In the genomic region with DNA sequence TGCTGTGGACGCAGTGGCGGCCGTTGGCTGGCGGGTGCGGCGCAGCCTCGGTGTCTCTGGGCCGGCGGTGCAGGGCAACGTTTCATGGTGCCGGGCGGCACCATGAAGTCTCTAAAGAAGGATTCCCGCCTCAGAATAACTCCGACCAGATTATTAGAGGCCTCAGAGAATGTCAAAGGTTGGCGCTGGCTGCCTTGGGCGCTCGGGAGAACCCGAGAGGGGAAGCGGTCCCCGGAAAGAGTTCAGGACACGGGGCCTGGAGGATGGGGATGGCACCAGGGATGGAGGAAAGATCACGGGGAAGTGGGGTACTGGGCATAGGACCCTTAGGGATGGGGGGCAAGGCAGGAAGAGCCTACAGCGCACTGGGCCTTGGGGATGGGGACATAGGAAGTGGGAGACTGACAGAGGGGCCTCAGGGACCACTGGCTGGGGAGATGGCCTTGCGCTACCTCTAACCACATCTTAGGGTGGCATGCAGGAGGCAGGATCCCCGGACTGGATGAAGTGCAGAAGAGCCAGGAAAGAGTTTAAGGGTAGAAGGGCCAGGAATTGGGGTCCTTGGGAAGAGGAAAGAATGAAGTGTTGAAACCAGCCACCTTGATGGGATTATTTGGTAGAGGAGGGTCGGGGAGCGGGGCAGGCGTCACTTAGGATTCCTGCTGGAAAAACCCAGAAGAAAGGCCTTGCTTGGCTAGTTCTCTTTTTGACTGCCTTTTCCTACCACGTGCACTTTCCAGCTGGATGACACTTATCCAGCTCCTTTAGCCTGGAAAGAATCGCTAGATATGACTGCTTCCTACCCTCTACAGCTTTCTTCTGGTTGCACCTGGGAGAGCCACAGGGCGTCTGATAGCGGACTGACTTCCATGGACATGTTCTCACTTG, we compare ENCODE assay signal across 8 cellular contexts. TPM values are rescaled to one million over a fixed set of nuclear protein-coding genes. Genes with fewer than 3 reads are reported as not detected.
DNase-seq lines count a peak whose midpoint lies in the region; ATAC-seq and TF ChIP-seq lines count a peak whose summit lies in the region.

No MANE protein-coding gene starts in this region.

- peak overlapping the region; percentile 99 for H2AFZ ChIP-seq in SK-N-SH (ENCODE audit: low read depth)

- ATAC-seq in HG02884 (IDR thresholded peaks at IDR 0.05; ENCODE audit: unreplicated experiment) (no peak), HG03159 (IDR thresholded peaks at IDR 0.05; ENCODE audit: unreplicated experiment) (no peak)

- POLR2A ChIA-PET in SK-N-SH (lab: Yijun Ruan, JAX), result interaction anchor here (0.6 kb wide), 1 partner anchor 257 kb away, joined by 3 read pairs; no protein-coding TSS in a partner anchor

- H3K9ac ChIP-seq in SK-N-SH, result peak overlapping the region; percentile 63

- H3K9me2 ChIP-seq in DOHH2 (replicated peaks; ENCODE audit: control insufficient read depth, low read length) (no peaks in the 10 kb centered on the region), SK-N-SH (no peaks in the 10 kb centered on the region)

- TF ChIP-seq POLR2A in prostate gland (IDR thresholded peaks at IDR 0.05), result no peak

- peaks cover 6% of the 10 kb centered on the region for H3F3A ChIP-seq in DOHH2 (ENCODE audit: control insufficient read depth, insufficient read depth)
- H3F3A ChIP-seq in SK-N-SH (replicated peaks; ENCODE audit: insufficient read depth), result no peaks in the 10 kb centered on the region

- H3K4me3 ChIP-seq in DOHH2 (ENCODE audit: low read length) (peak overlapping the region; percentile 79), SK-N-SH (ENCODE audit: low read depth in 2 of 2, low read length in 1 of 2) (peak overlapping the region; percentile 62 to 65), fibroblast of the aortic adventitia (ENCODE audit: low read depth, low read length) (peak overlapping the region; percentile 58), prostate gland (peak overlapping the region; percentile 53 to 59)

- DNase-seq in SK-N-SH (no peak), fibroblast of the aortic adventitia (ENCODE audit: low read depth) (peak; percentile 24), prostate gland (ENCODE audit: low spot score) (no peak), NCI-H774 (lab: John Stamatoyannopoulos, UW) (no peak), NCI-H2227 treated with DMSO at 0.1 percent for 48 hours (lab: John Stamatoyannopoulos, UW) (no peak)

- peak overlapping the region; percentile 83 for H3K4me2 ChIP-seq in DOHH2 (ENCODE audit: low read length)
- peak overlapping the region; percentile 73 for H3K4me2 ChIP-seq in SK-N-SH

- 28% methylated on average over 32 of the region's 32 CpGs for WGBS in SK-N-SH (ENCODE audit: low lambda C conversion rate)
- WGBS in prostate gland, result 42% methylated on average over 26 of the region's 32 CpGs

- H3K4me1 ChIP-seq in DOHH2 (ENCODE audit: control insufficient read depth, low read length) (peaks cover 50% of the 10 kb centered on the region), SK-N-SH (ENCODE audit: control insufficient read depth in 1 of 2, insufficient read depth in 2 of 2, low read depth in 1 of 2, low read length in 1 of 2) (peaks cover 0 to 14% of the 10 kb centered on the region in 2 experiments; a peak in 1 of 4 replicates), prostate gland (replicated peaks) (no peaks in the 10 kb centered on the region)

- no peaks in the 10 kb centered on the region for H4K20me1 ChIP-seq in DOHH2 (ENCODE audit: control insufficient read depth, insufficient read depth, low read depth, low read length)
- no peaks in the 10 kb centered on the region for H4K20me1 ChIP-seq in SK-N-SH (ENCODE audit: insufficient read depth)

- no peak for TF ChIP-seq RAD21 in SK-N-SH (IDR thresholded peaks at IDR 0.05; ENCODE audit: low read length)

- CTCF ChIA-PET in SK-N-SH (lab: Yijun Ruan, JAX), result interaction anchor here (0.8 to 1.4 kb wide), 8 partner anchors 8 to 309 kb away, joined by 3 to 10 read pairs (median 4); no protein-coding TSS in a partner anchor

- H3K27ac ChIP-seq in DOHH2 (ENCODE audit: low read depth, low read length) (0 out of 2 replicates have a peak overlapping the region, but pooled peaks have one; percentile 16), SK-N-SH (ENCODE audit: low read depth in 2 of 2, low read length in 1 of 2) (peak overlapping the region; percentile 22 to 48; a peak in 3 of 4 replicates), prostate gland (peak overlapping the region; percentile 77 to 85)

- H3K36me3 ChIP-seq in DOHH2 (ENCODE audit: control insufficient read depth, low read length) (no peaks in the 10 kb centered on the region), SK-N-SH (replicated peaks in 1 of 2; ENCODE audit: control insufficient read depth in 1 of 2, insufficient read depth in 2 of 2, low read length in 1 of 2) (no peaks in the 10 kb centered on the region), prostate gland (no peaks in the 10 kb centered on the region)

- intact Hi-C loops in prostate gland (cut with DNase I), result no loop called here

- TF ChIP-seq CTCF in DOHH2 (IDR thresholded peaks at IDR 0.05; ENCODE audit: low read depth, low read length, poor library complexity, severe bottlenecking) (peak; percentile 44), SK-N-SH (IDR thresholded peaks at IDR 0.05) (peak; percentile 39; the same call in 1 of the 2 replicates), fibroblast of the aortic adventitia (IDR thresholded peaks at IDR 0.05; ENCODE audit: insufficient read depth, low read length) (no peak), prostate gland (IDR thresholded peaks at IDR 0.05) (peak in 1 of 4 experiments; percentile 3)

- TF ChIP-seq EP300 in SK-N-SH (IDR thresholded peaks at IDR 0.05; ENCODE audit: borderline replicate concordance in 1 of 2, low read depth in 1 of 2, low read length in 1 of 2), result no peak

- H3K27me3 ChIP-seq in DOHH2 (ENCODE audit: control insufficient read depth, low read length), result no peaks in the 10 kb centered on the region
- H3K27me3 ChIP-seq in SK-N-SH (ENCODE audit: insufficient read depth), result no peaks in the 10 kb centered on the region
- H3K27me3 ChIP-seq in prostate gland (replicated peaks; ENCODE audit: insufficient read depth), result no peaks in the 10 kb centered on the region

- H3K9me3 ChIP-seq in DOHH2 (ENCODE audit: control insufficient read depth, insufficient read depth, low read length) (no peaks in the 10 kb centered on the region), SK-N-SH (no peaks in the 10 kb centered on the region), prostate gland (no peaks in the 10 kb centered on the region)

- H3K79me2 ChIP-seq in DOHH2 (ENCODE audit: control insufficient read depth, low read length) (peaks cover 4% of the 10 kb centered on the region; the same call in 1 of the 2 replicates), SK-N-SH (ENCODE audit: insufficient read depth) (no peaks in the 10 kb centered on the region)

TF ChIP-seq in SK-N-SH, 30 proteins besides CTCF, POLR2A, EP300 and RAD21 (continues in another document):
- TF ChIP-seq RCOR1 (IDR thresholded peaks at IDR 0.05; ENCODE audit: low read length) (peak; percentile 42; the same call in 1 of the 2 replicates), FOSL2 (IDR thresholded peaks at IDR 0.05; ENCODE audit: borderline replicate concordance, low read depth) (no peak), YY1 (IDR thresholded peaks at IDR 0.05; ENCODE audit: low read depth) (0 out of 2 replicates have a peak, but pooled peaks have one; percentile 26)

RNA-seq across cellular contexts. Expression of a gene that starts 0.6 kb away (rescaled TPM):
- 2.4 and 4.4 TPM in 2 replicates for polyA plus RNA-seq in SK-N-SH (2012; rRNA removed)
- polyA plus RNA-seq in SK-N-SH (2012; cell fraction: cytosol; rRNA removed), result 1.8 and 1.9 TPM in 2 replicates
- polyA plus RNA-seq in SK-N-SH (2012; cell fraction: nucleus; rRNA removed), result 17.3 and 17.7 TPM in 2 replicates
- total RNA-seq in fibroblast of the aortic adventitia (ENCODE audit: low replicate concordance), result 0.99 and 1.7 TPM in 2 replicates
- 10 to 100 TPM in 1 of 2 donors, under 1 TPM in 1; 0.14 to 12.6 TPM for total RNA-seq in prostate gland

RNA-seq across cellular contexts. Expression of a gene that starts 23.7 kb away (rescaled TPM):
- 0.05 and 0.06 TPM in 2 replicates for polyA plus RNA-seq in SK-N-SH (2012; rRNA removed)
- 0.03 and 0.12 TPM in 2 replicates for polyA plus RNA-seq in SK-N-SH (2012; cell fraction: cytosol; rRNA removed)
- 0.15 and 0.46 TPM in 2 replicates for polyA plus RNA-seq in SK-N-SH (2012; cell fraction: nucleus; rRNA removed)
- total RNA-seq in fibroblast of the aortic adventitia (ENCODE audit: low replicate concordance) (not detected in 2 replicates), prostate gland (100 to 1,000 TPM in 1 of 2 donors, 10 to 100 TPM in 1; 60.8 to 108 TPM)

RNA-seq across cellular contexts. Expression of a gene that starts 30.2 kb away (rescaled TPM):
- 44.7 and 58.9 TPM in 2 replicates for polyA plus RNA-seq in SK-N-SH (2012; rRNA removed)
- 27.0 and 35.4 TPM in 2 replicates for polyA plus RNA-seq in SK-N-SH (2012; cell fraction: cytosol; rRNA removed)
- 171 and 180 TPM in 2 replicates for polyA plus RNA-seq in SK-N-SH (2012; cell fraction: nucleus; rRNA removed)
- total RNA-seq in fibroblast of the aortic adventitia (ENCODE audit: low replicate concordance) (25.8 and 35.4 TPM in 2 replicates), prostate gland (10 to 100 TPM; 33.7 to 44.1 TPM)

RNA-seq across cellular contexts. Expression of a gene that starts 38.2 kb away (rescaled TPM):
- 92.0 and 106 TPM in 2 replicates for polyA plus RNA-seq in SK-N-SH (2012; rRNA removed)
- polyA plus RNA-seq in SK-N-SH (2012; cell fraction: cytosol; rRNA removed), result 28.3 and 39.9 TPM in 2 replicates
- 606 and 976 TPM in 2 replicates for polyA plus RNA-seq in SK-N-SH (2012; cell fraction: nucleus; rRNA removed)
- 49.9 and 63.6 TPM in 2 replicates for total RNA-seq in fibroblast of the aortic adventitia (ENCODE audit: low replicate concordance)
- 100 to 1,000 TPM; 188 to 208 TPM for total RNA-seq in prostate gland

RNA-seq across cellular contexts. Expression of a gene that starts 40.1 kb away (rescaled TPM):
- polyA plus RNA-seq in SK-N-SH (2012; rRNA removed), result not detected in 2 replicates
- polyA plus RNA-seq in SK-N-SH (2012; cell fraction: cytosol; rRNA removed), result not detected in 2 replicates
- 0.04 TPM in 1 of 2 replicates, not detected in the other for polyA plus RNA-seq in SK-N-SH (2012; cell fraction: nucleus; rRNA removed)
- total RNA-seq in fibroblast of the aortic adventitia (ENCODE audit: low replicate concordance), result not detected in 2 replicates
- 1 to 10 TPM in 1 of 2 donors, under 1 TPM in 1; 0.51 to 1.6 TPM for total RNA-seq in prostate gland

Comparison
In these comparisons a context has a peak if more than half of its experiments do, and no peak if none do; other contexts are left out.
1. H3K27ac ChIP-seq: peak in every context shown above with its lines; median percentile 81 in prostate gland; 35 in SK-N-SH; 16 in DOHH2.
2. RNA of a gene that starts 23.7 kb away (total RNA-seq): 60.8 to 108 TPM in prostate gland; not detected in fibroblast of the aortic adventitia; every median in the first group is over 10 times any median in the second.
3. Peak in every context shown above with its lines, with median percentiles within 50 percentile points of each other: H3K4me3 ChIP-seq.